Comparison of ENCODE assay signal across 18 cellular contexts in the genomic region with DNA sequence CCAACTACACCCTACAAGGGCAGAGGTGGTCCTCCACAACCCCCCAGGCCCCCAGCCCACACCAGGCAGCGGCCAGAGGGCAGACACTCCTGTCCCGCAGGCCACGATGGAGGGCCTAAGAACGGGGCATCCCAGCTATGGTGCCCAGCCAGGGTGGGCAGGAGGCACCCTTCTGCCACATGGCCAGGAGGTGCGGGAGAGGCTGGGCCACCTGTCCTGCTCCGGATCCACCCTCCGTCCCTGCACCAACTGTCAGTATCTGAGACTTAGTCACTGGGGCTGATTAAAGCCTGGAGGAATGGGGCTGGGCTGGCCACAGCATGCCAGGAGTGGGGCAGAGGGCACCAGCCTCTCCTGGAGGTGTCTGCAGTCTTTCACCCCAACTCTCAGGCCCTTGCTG. TPM values are rescaled to one million over a fixed set of nuclear protein-coding genes. Genes with fewer than 3 reads are reported as not detected.
DNase-seq lines count a peak whose midpoint lies in the region; ATAC-seq, FAIRE-seq and TF ChIP-seq lines count a peak whose summit lies in the region.
"Had no signal": no experiment of that assay in that cellular context is flagged by ENCODE, and none has a peak within 500 bp of the region (broad histone marks: within the 10 kb centered on the region; RNA-seq: fewer than 3 reads in every experiment).

No MANE protein-coding gene starts in this region.

- no peaks in the 10 kb centered on the region for H3K27me3 Mint-ChIP-seq in central memory CD8-positive, alpha-beta T cell
- peaks cover 4% of the 10 kb centered on the region for H3K27me3 Mint-ChIP-seq in neural progenitor cell (ENCODE audit: insufficient read depth, low read depth)
- H3K27me3 Mint-ChIP-seq: activated T-helper 17 cell treated with anti-CD3 and anti-CD28 coated beads, Interleukin-2, amount 50 U/mL, for 72 hours had no signal

- H3K79me2 ChIP-seq in neural progenitor cell (ENCODE audit: low read depth) (no peaks in the 10 kb centered on the region), Karpas-422 (ENCODE audit: low read length) (no peaks in the 10 kb centered on the region)
- H3K79me2 ChIP-seq: hepatocyte had no signal

- no peak overlapping the region for H3K56ac ChIP-seq in IMR-90 (ENCODE audit: extremely low read depth, insufficient read depth, low read length)

- H3K4me1 ChIP-seq in IMR-90 (ENCODE audit: control insufficient read depth, insufficient read depth, low read length) (no peaks in the 10 kb centered on the region), neural progenitor cell (no peaks in the 10 kb centered on the region), Karpas-422 (ENCODE audit: low read length) (no peaks in the 10 kb centered on the region)

- peaks cover 0 to 9% of the 10 kb centered on the region in 2 experiments; a peak in 1 of 4 replicates for H3K79me1 ChIP-seq in IMR-90 (ENCODE audit: low read depth in 1 of 2, low read length in 2 of 2)

- H2AFZ ChIP-seq in IMR-90 (replicated peaks; ENCODE audit: low read length, poor library complexity) (peak overlapping the region; percentile 70), neural progenitor cell (replicated peaks) (no peak overlapping the region), Karpas-422 (ENCODE audit: low read length) (no peak overlapping the region)
- H2AFZ ChIP-seq: hepatocyte had no signal

- WGBS in IMR-90 (ENCODE audit: extremely low coverage in 2 of 2, insufficient read length in 1 of 2), 2 experiments, result no CpG with 5 or more reads among the region's 7 CpGs

- no peak overlapping the region for H2BK20ac ChIP-seq in IMR-90 (ENCODE audit: low read depth, low read length)

- H4K8ac ChIP-seq in IMR-90 (ENCODE audit: low read depth in 2 of 2, low read length in 2 of 2), result no peak overlapping the region

- FAIRE-seq in GM12892 (lab: Jason Lieb, UNC), result no peak

- no peak overlapping the region for H2BK120ac ChIP-seq in IMR-90 (ENCODE audit: low read depth, low read length)

- ATAC-seq in IMR-90 (ENCODE audit: low read depth) (peak; percentile 79), HG02870 (IDR thresholded peaks at IDR 0.05; ENCODE audit: unreplicated experiment) (no peak)
- ATAC-seq in central memory CD8-positive, alpha-beta T cell (replicated peaks; ENCODE audit: extremely low read depth, poor library complexity, severe bottlenecking), result no peak
- ATAC-seq: activated T-helper 17 cell treated with anti-CD3 and anti-CD28 coated beads, Interleukin-2, amount 50 U/mL, for 72 hours had no signal

- H3K4me3 ChIP-seq in IMR-90 (ENCODE audit: insufficient read depth, low read depth, low read length), result no peak overlapping the region
- no peak overlapping the region for H3K4me3 ChIP-seq in neural progenitor cell
- no peak overlapping the region for H3K4me3 ChIP-seq in Karpas-422 (ENCODE audit: low read length)
- H3K4me3 ChIP-seq: cardiac muscle cell, hepatocyte had no signal

- TF ChIP-seq CTCF in IMR-90 (conservative IDR thresholded peaks at IDR 0.05; ENCODE audit: low read depth, low read length) (no peak), neural progenitor cell (IDR thresholded peaks at IDR 0.05) (no peak)

- H2AK9ac ChIP-seq in IMR-90 (replicated peaks; ENCODE audit: low read depth, low read length, poor library complexity), result peak overlapping the region; percentile 61

- H3K9me1 ChIP-seq in IMR-90 (ENCODE audit: insufficient read depth, low read length), result no peaks in the 10 kb centered on the region

- no TSS peak for BruUV-seq in IMR-90 (replicated peaks; lab: Mats Ljungman, UMichigan)

- no peak overlapping the region for H2AK5ac ChIP-seq in IMR-90 (ENCODE audit: low read depth, low read length)

- no peak overlapping the region for H3K18ac ChIP-seq in IMR-90 (ENCODE audit: low read depth, low read length)

- TF ChIP-seq POLR2A in IMR-90 (IDR thresholded peaks at IDR 0.05; ENCODE audit: low read depth, low read length), result no peak
- no peak for TF ChIP-seq POLR2A in GM12892 (IDR thresholded peaks at IDR 0.05; ENCODE audit: low read depth, low read length)

- dilution Hi-C loops in IMR-90 (cut with HindIII; ENCODE audit: low sequenced_read_pairs, unreplicated experiment), result no loop called here

- no peak overlapping the region for H4K91ac ChIP-seq in IMR-90 (ENCODE audit: insufficient read depth, low read depth, low read length)

- H2BK15ac ChIP-seq in IMR-90 (ENCODE audit: low read depth, low read length), result no peak overlapping the region

- no peak overlapping the region for H3K4me2 ChIP-seq in IMR-90 (ENCODE audit: low read depth, low read length)
- no peak overlapping the region for H3K4me2 ChIP-seq in neural progenitor cell
- H3K4me2 ChIP-seq in Karpas-422 (ENCODE audit: low read depth, low read length, poor library complexity, severe bottlenecking), result no peak overlapping the region
- H3K4me2 ChIP-seq: hepatocyte had no signal

- peak overlapping the region; percentile 51 for H3K27ac Mint-ChIP-seq in central memory CD8-positive, alpha-beta T cell (ENCODE audit: low read depth)
- H3K27ac Mint-ChIP-seq in neural progenitor cell, result peak overlapping the region; percentile 63
- H3K27ac Mint-ChIP-seq: activated T-helper 17 cell treated with anti-CD3 and anti-CD28 coated beads, Interleukin-2, amount 50 U/mL, for 72 hours; mesothelial cell of epicardium had no signal

- H3K27ac ChIP-seq in IMR-90 (ENCODE audit: insufficient read depth, low read length) (no peak overlapping the region), neural progenitor cell (no peak overlapping the region), Karpas-422 (ENCODE audit: low read length) (no peak overlapping the region)
- H3K27ac ChIP-seq: hepatocyte, neutrophil had no signal

- H4K5ac ChIP-seq in IMR-90 (ENCODE audit: low read depth, low read length), result no peak overlapping the region

- H3F3A ChIP-seq in neural progenitor cell (ENCODE audit: low read depth), result no peaks in the 10 kb centered on the region

- no peaks in the 10 kb centered on the region for H3K27me3 ChIP-seq in IMR-90 (ENCODE audit: control insufficient read depth, insufficient read depth, low read length)
- H3K27me3 ChIP-seq in neural progenitor cell, result no peaks in the 10 kb centered on the region
- no peaks in the 10 kb centered on the region for H3K27me3 ChIP-seq in Karpas-422 (ENCODE audit: low read length)
- H3K27me3 ChIP-seq: cardiac muscle cell, hepatocyte, neutrophil had no signal

- no peak overlapping the region for H2BK5ac ChIP-seq in IMR-90 (ENCODE audit: low read depth, low read length, poor library complexity, severe bottlenecking)

- in situ Hi-C loops in IMR-90 (cut with MboI; ENCODE audit: low sequenced_read_pairs), result no loop called here

- H3K4me1 Mint-ChIP-seq in central memory CD8-positive, alpha-beta T cell, result no peaks in the 10 kb centered on the region
- peaks cover 3% of the 10 kb centered on the region for H3K4me1 Mint-ChIP-seq in neural progenitor cell
- H3K4me1 Mint-ChIP-seq: activated T-helper 17 cell treated with anti-CD3 and anti-CD28 coated beads, Interleukin-2, amount 50 U/mL, for 72 hours; mesothelial cell of epicardium had no signal

- no peak overlapping the region for H3K23ac ChIP-seq in IMR-90 (ENCODE audit: low read depth, low read length)

- H3K9ac ChIP-seq in IMR-90 (ENCODE audit: low read depth, low read length), result no peak overlapping the region
- no peak overlapping the region for H3K9ac ChIP-seq in neural progenitor cell
- H3K9ac ChIP-seq in Karpas-422 (ENCODE audit: low read length), result no peak overlapping the region

- peaks cover 15% of the 10 kb centered on the region for H3K36me3 Mint-ChIP-seq in central memory CD8-positive, alpha-beta T cell (ENCODE audit: insufficient read depth)
- H3K36me3 Mint-ChIP-seq in neural progenitor cell, result peaks cover 3% of the 10 kb centered on the region

- no peaks in the 10 kb centered on the region for H3K9me3 Mint-ChIP-seq in central memory CD8-positive, alpha-beta T cell
- no peaks in the 10 kb centered on the region for H3K9me3 Mint-ChIP-seq in neural progenitor cell
- H3K9me3 Mint-ChIP-seq: activated T-helper 17 cell treated with anti-CD3 and anti-CD28 coated beads, Interleukin-2, amount 50 U/mL, for 72 hours; mesothelial cell of epicardium had no signal

- no peaks in the 10 kb centered on the region for H3K9me3 ChIP-seq in IMR-90 (ENCODE audit: control insufficient read depth, insufficient read depth, low read length)
- no peaks in the 10 kb centered on the region for H3K9me3 ChIP-seq in neural progenitor cell (ENCODE audit: low read depth)
- no peaks in the 10 kb centered on the region for H3K9me3 ChIP-seq in Karpas-422 (ENCODE audit: low read length)
- H3K9me3 ChIP-seq: neutrophil had no signal

- peak; percentile 27 for DNase-seq in AG20443 (ENCODE audit: low spot score)
- no peak for DNase-seq in IMR-90
- no peak for DNase-seq in central memory CD8-positive, alpha-beta T cell (ENCODE audit: low spot score in 2 of 2)
- no peak for DNase-seq in neural progenitor cell (ENCODE audit: low spot score)
- DNase-seq in GM12892 (ENCODE audit: insufficient read length), result no peak
- DNase-seq in HuH-7.5 (ENCODE audit: low spot score), result no peak
- DNase-seq in Karpas-422, result no peak
- DNase-seq: Kasumi-1, NCI-H1436 treated with DMSO at 0.1 percent for 48 hours, NCI-H2227 treated with DMSO at 0.1 percent for 48 hours, Right ventricle myocardium superior, T-helper 2 cell had no signal

- H3K14ac ChIP-seq in IMR-90 (replicated peaks; ENCODE audit: low read depth, low read length), result no peak overlapping the region

- no peak overlapping the region for H3K4ac ChIP-seq in IMR-90 (ENCODE audit: low read depth, low read length)

- no peaks in the 10 kb centered on the region for H3K9me2 ChIP-seq in Karpas-422 (replicated peaks; ENCODE audit: insufficient read depth, low read length)

- POLR2A ChIA-PET in IMR-90 (lab: Charles Lee; ENCODE audit: unreplicated experiment), result no interaction called here

- CTCF ChIA-PET in IMR-90 (lab: Yijun Ruan, JAX), result interaction anchor here (1.3 kb wide), 1 partner anchor 24 kb away, joined by 4 read pairs; no protein-coding TSS in a partner anchor

- intact Hi-C loops in IMR-90 (cut with micrococcal nuclease), result no loop called here

- H3K4me3 Mint-ChIP-seq in central memory CD8-positive, alpha-beta T cell, result no peak overlapping the region
- no peak overlapping the region for H3K4me3 Mint-ChIP-seq in neural progenitor cell
- H3K4me3 Mint-ChIP-seq: activated T-helper 17 cell treated with anti-CD3 and anti-CD28 coated beads, Interleukin-2, amount 50 U/mL, for 72 hours; mesothelial cell of epicardium had no signal

- no peak for TF ChIP-seq RAD21 in IMR-90 (IDR thresholded peaks at IDR 0.05; ENCODE audit: low read length)

- H4K20me1 ChIP-seq in IMR-90 (ENCODE audit: insufficient read depth, low read length) (no peaks in the 10 kb centered on the region), neural progenitor cell (ENCODE audit: low read depth) (no peaks in the 10 kb centered on the region), Karpas-422 (ENCODE audit: insufficient read depth, low read depth, low read length) (no peaks in the 10 kb centered on the region)

- H3K36me3 ChIP-seq in IMR-90 (ENCODE audit: control insufficient read depth, insufficient read depth, low read length) (peaks cover 30% of the 10 kb centered on the region), neural progenitor cell (no peaks in the 10 kb centered on the region), Karpas-422 (ENCODE audit: insufficient read depth, low read length) (no peaks in the 10 kb centered on the region)

RNA-seq across cellular contexts. Expression of a gene that starts 37.9 kb away (rescaled TPM):
- 2.2 TPM in 2 replicates for total RNA-seq in IMR-90 (2012; rRNA removed)
- polyA plus RNA-seq in IMR-90 (2012; rRNA removed), result 13.4 and 13.8 TPM in 2 replicates
- 10.2 and 10.5 TPM in 2 replicates for polyA plus RNA-seq in IMR-90 (2012; cell fraction: cytosol; rRNA removed)
- polyA plus RNA-seq in IMR-90 (2012; cell fraction: nucleus; rRNA removed; ENCODE audit: low replicate concordance), result 86.5 and 180 TPM in 2 replicates
- total RNA-seq in neural progenitor cell (ENCODE audit: low replicate concordance), result 5.4 and 19.0 TPM in 2 replicates
- 9.3 TPM for polyA plus RNA-seq in GM12892 (2012; ENCODE audit: missing spikeins)
- total RNA-seq in Karpas-422 (2014; rRNA removed; shearing (Covaris generic); ENCODE audit: low replicate concordance), result 25.5 and 26.0 TPM in 2 replicates

RNA-seq across cellular contexts. Expression of a gene that starts 58.7 kb away (rescaled TPM):
- total RNA-seq in IMR-90 (2012; rRNA removed), result not detected in 2 replicates
- not detected in 2 replicates for polyA plus RNA-seq in IMR-90 (2012; rRNA removed)
- not detected in 2 replicates for polyA plus RNA-seq in IMR-90 (2012; cell fraction: cytosol; rRNA removed)
- not detected in 2 replicates for polyA plus RNA-seq in IMR-90 (2012; cell fraction: nucleus; rRNA removed; ENCODE audit: low replicate concordance)
- total RNA-seq in neural progenitor cell (ENCODE audit: low replicate concordance), result 0.53 TPM in 1 of 2 replicates, not detected in the other
- polyA plus RNA-seq in GM12892 (2012; ENCODE audit: missing spikeins), result 2.5 TPM
- not detected in 2 replicates for total RNA-seq in Karpas-422 (2014; rRNA removed; shearing (Covaris generic); ENCODE audit: low replicate concordance)
- total RNA-seq: cardiac muscle cell, Right ventricle myocardium superior had no signal
